ENCODE assay signal across 14 cellular contexts in the genomic region with DNA sequence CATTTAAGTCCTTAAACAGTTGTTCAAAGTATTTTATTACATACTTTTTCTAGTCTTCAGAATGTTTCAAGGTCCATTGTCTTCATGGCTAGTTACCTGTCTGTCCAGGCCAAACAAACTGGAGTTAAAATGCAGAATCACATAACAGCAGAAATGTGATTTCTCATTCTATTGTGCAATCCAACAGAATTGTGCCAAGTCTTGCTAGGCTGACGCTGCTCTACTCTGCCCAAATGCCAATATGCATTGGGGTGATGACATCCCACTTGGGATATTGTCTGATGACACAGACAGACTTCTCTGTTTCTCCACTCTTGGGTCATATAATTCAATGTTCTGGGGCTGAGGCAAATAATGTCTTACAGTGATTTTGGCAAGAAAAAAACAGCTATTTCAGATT. TPM values are rescaled to one million over a fixed set of nuclear protein-coding genes. Genes with fewer than 3 reads are reported as not detected.
DNase-seq lines count a peak whose midpoint lies in the region; ATAC-seq, FAIRE-seq and TF ChIP-seq lines count a peak whose summit lies in the region.
"Had no signal": no experiment of that assay in that cellular context is flagged by ENCODE, and none has a peak within 500 bp of the region (broad histone marks: within the 10 kb centered on the region; RNA-seq: fewer than 3 reads in every experiment).

No MANE protein-coding gene starts in this region.

- peaks cover 54% of the 10 kb centered on the region for H3K36me3 ChIP-seq in RWPE2 (ENCODE audit: low read depth)
- H3K36me3 ChIP-seq: thyroid gland had no signal

- H3K27ac ChIP-seq in RWPE2 (ENCODE audit: poor library complexity, severe bottlenecking), result peak overlapping the region; percentile 100

- no peak for FAIRE-seq in RCC 7860 (lab: Jason Lieb, UNC)

- H3K9me3 ChIP-seq in RWPE2 (ENCODE audit: severe bottlenecking), result no peaks in the 10 kb centered on the region
- H3K9me3 ChIP-seq: thyroid gland had no signal

- no peaks in the 10 kb centered on the region for H3K27me3 ChIP-seq in RWPE2 (ENCODE audit: insufficient read depth, poor library complexity, severe bottlenecking)
- H3K27me3 ChIP-seq: thyroid gland had no signal

- peaks cover 60% of the 10 kb centered on the region for H3K4me1 ChIP-seq in RWPE2 (ENCODE audit: insufficient read depth, poor library complexity, severe bottlenecking)

- intact Hi-C loops in sciatic nerve (cut with DNase I), result no loop called here

- TF ChIP-seq CTCF in RWPE2 (IDR thresholded peaks at IDR 0.05; ENCODE audit: poor library complexity, severe bottlenecking) (no peak), nephron progenitor cell (IDR thresholded peaks at IDR 0.05) (no peak), glutamatergic neuron (IDR thresholded peaks at IDR 0.05; ENCODE audit: partially characterized antibody, unreplicated experiment) (no peak)

- no peaks in the 10 kb centered on the region for H3K9me3 Mint-ChIP-seq in nephron progenitor cell
- no peaks in the 10 kb centered on the region for H3K9me3 Mint-ChIP-seq in glutamatergic neuron (ENCODE audit: unreplicated experiment)
- H3K9me3 Mint-ChIP-seq: memory B cell had no signal

- DNase-seq in EL (peak; percentile 85), RWPE2 (ENCODE audit: low spot score) (no peak), glomerular visceral epithelial cell (ENCODE audit: extremely low spot score) (peak; percentile 65), sciatic nerve (ENCODE audit: low spot score) (no peak), nephron progenitor cell (no peak), RCC 7860 (ENCODE audit: low spot score) (no peak), glutamatergic neuron (no peak), ecto neural progenitor cell (ENCODE audit: low spot score) (no peak)
- DNase-seq: activated T-cell treated with anti-CD3 and anti-CD28 coated beads, Interleukin-2, amount 50 U/mL, for 48 hours; effector CD8-positive, alpha-beta T cell; NCI-H524; T-helper 17 cell; thyroid gland had no signal

- ATAC-seq in RWPE2 (ENCODE audit: low read depth), result peak; percentile 53
- ATAC-seq in sciatic nerve, result peak; percentile 94
- ATAC-seq: T-helper 17 cell had no signal

- H3K4me3 ChIP-seq in RWPE2 (ENCODE audit: severe bottlenecking), result no peak overlapping the region
- H3K4me3 ChIP-seq: thyroid gland had no signal

- H3K36me3 Mint-ChIP-seq in nephron progenitor cell (ENCODE audit: low read depth) (peaks cover 9% of the 10 kb centered on the region), glutamatergic neuron (ENCODE audit: unreplicated experiment) (no peaks in the 10 kb centered on the region)

- H3K27me3 Mint-ChIP-seq in nephron progenitor cell (ENCODE audit: low read depth, poor library complexity) (peaks cover 23% of the 10 kb centered on the region), glutamatergic neuron (ENCODE audit: unreplicated experiment) (peaks cover 3% of the 10 kb centered on the region)
- H3K27me3 Mint-ChIP-seq: memory B cell, T-helper 17 cell had no signal

- H3K4me3 Mint-ChIP-seq in nephron progenitor cell, result no peak overlapping the region
- H3K4me3 Mint-ChIP-seq in glutamatergic neuron (ENCODE audit: unreplicated experiment), result no peak overlapping the region
- H3K4me3 Mint-ChIP-seq: memory B cell, T-helper 17 cell had no signal

- H3K4me1 Mint-ChIP-seq in nephron progenitor cell, result peaks cover 5% of the 10 kb centered on the region
- peaks cover 2% of the 10 kb centered on the region for H3K4me1 Mint-ChIP-seq in glutamatergic neuron (ENCODE audit: low read depth, unreplicated experiment)

- H3K27ac Mint-ChIP-seq in nephron progenitor cell (no peak overlapping the region), glutamatergic neuron (ENCODE audit: unreplicated experiment) (no peak overlapping the region)
- H3K27ac Mint-ChIP-seq: memory B cell, T-helper 17 cell had no signal

RNA-seq across cellular contexts. Expression of a gene that starts 5.2 kb away (rescaled TPM):
- 16.0 TPM for total RNA-seq in sciatic nerve
- total RNA-seq in glutamatergic neuron (ENCODE audit: unreplicated experiment), result 0.81 TPM

Comparison
In these comparisons a context has a peak if more than half of its experiments do, and no peak if none do; other contexts are left out.
1. DNase-seq: peak in EL (single experiment) and glomerular visceral epithelial cell (single experiment); none in RWPE2 (single experiment), sciatic nerve (single experiment), nephron progenitor cell (single experiment), RCC 7860 (single experiment), glutamatergic neuron (single experiment) and ecto neural progenitor cell (single experiment).